24 cellular contexts compared by ENCODE assay signal in the genomic region with DNA sequence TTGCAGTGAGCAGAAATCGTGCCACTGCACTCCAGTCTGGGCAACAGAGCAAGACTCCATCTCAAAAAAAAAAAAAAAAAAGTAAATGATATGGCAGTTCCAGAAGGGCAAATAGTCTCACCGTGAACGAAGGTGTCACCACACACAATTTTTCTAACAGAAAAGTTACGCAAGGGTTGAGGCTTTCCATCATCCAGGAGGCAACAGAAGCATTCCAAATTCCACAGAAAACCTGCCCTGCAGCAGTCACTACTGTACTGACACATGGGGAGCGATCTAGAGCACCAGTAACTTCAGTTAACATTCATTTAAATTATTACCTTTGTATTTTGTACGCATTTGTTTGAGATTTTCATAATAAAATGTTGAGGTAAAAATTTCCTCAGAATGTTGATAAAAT. TPM values are rescaled to one million over a fixed set of nuclear protein-coding genes. Genes with fewer than 3 reads are reported as not detected.
DNase-seq lines count a peak whose midpoint lies in the region; ATAC-seq and TF ChIP-seq lines count a peak whose summit lies in the region.
"Had no signal": no experiment of that assay in that cellular context is flagged by ENCODE, and none has a peak within 500 bp of the region (broad histone marks: within the 10 kb centered on the region; RNA-seq: fewer than 3 reads in every experiment).

No MANE protein-coding gene starts in this region.

- no peak overlapping the region for H3K14ac ChIP-seq in trophoblast cell (ENCODE audit: low read length)

- no peak overlapping the region for H3K23ac ChIP-seq in trophoblast cell (ENCODE audit: low read length)

- H3K79me2 ChIP-seq in trophoblast cell (ENCODE audit: control insufficient read depth, insufficient read depth, low read length, poor library complexity): no peaks in the 10 kb centered on the region

- peak; percentile 11 for DNase-seq in NCI-H526 treated with DMSO at 0.1 percent for 48 hours (lab: John Stamatoyannopoulos, UW)
- no peak for DNase-seq in NCI-H526 (lab: John Stamatoyannopoulos, UW)
- no peak for DNase-seq in left lobe of liver (ENCODE audit: low spot score)
- peak; percentile 80 to 95 for DNase-seq in trophoblast cell
- DNase-seq in SW480 (ENCODE audit: low spot score): no peak
- no peak for DNase-seq in D341Med (ENCODE audit: low spot score)
- DNase-seq in GM13976 (ENCODE audit: low spot score): no peak
- DNase-seq: AML-193; Calu3; CD4-positive, alpha-beta T cell; CD8-positive, alpha-beta T cell; DMS 273 treated with DMSO at 0.1 percent for 48 hours; DMS153; DMS53; DMS79; DND-41; EL; GDM1 had no signal

- H2BK120ac ChIP-seq in trophoblast cell (ENCODE audit: insufficient read depth, low read length, poor library complexity): no peak overlapping the region

- no peak overlapping the region for H2BK5ac ChIP-seq in trophoblast cell (ENCODE audit: low read depth, low read length, poor library complexity)

- H3K9me3 ChIP-seq in trophoblast cell (ENCODE audit: insufficient read depth, low read depth, low read length): no peaks in the 10 kb centered on the region
- H3K9me3 ChIP-seq: A549 had no signal

- no peak overlapping the region for H4K8ac ChIP-seq in trophoblast cell (ENCODE audit: low read depth, low read length)

- ATAC-seq in left lobe of liver: peak; percentile 67
- ATAC-seq: A549; CD8-positive, alpha-beta T cell; GM12878 had no signal

- H3K18ac ChIP-seq in trophoblast cell (ENCODE audit: low read length): no peak overlapping the region

- H3K27ac ChIP-seq in trophoblast cell (ENCODE audit: low read depth, low read length): no peak overlapping the region
- H3K27ac ChIP-seq: 22Rv1; A549; BLaER1 treated with 17β-estradiol and CSF1 and Interleukin-3, amounts not matched to agents 10 nM and 100 nM; C4-2B had no signal

- H3K9ac ChIP-seq in trophoblast cell (ENCODE audit: low read length): no peak overlapping the region
- H3K9ac ChIP-seq: BLaER1 treated with 17β-estradiol and CSF1 and Interleukin-3, amounts not matched to agents 10 nM and 100 nM had no signal

- H4K91ac ChIP-seq in trophoblast cell (ENCODE audit: low read depth, low read length): no peak overlapping the region

- no peaks in the 10 kb centered on the region for H3K36me3 ChIP-seq in trophoblast cell (ENCODE audit: control insufficient read depth in 1 of 2, insufficient read depth in 2 of 2, low read length in 2 of 2)

- peaks cover 2% of the 10 kb centered on the region for H3K79me1 ChIP-seq in trophoblast cell (ENCODE audit: low read length)

- H2BK12ac ChIP-seq in trophoblast cell (ENCODE audit: low read length): no peak overlapping the region

- no CpG with 5 or more reads among the region's 6 CpGs for WGBS in trophoblast cell (ENCODE audit: extremely low coverage, insufficient coverage, insufficient read length)

- no peak overlapping the region for H3K4me2 ChIP-seq in trophoblast cell (ENCODE audit: low read length)
- H3K4me2 ChIP-seq: A549; BLaER1 treated with 17β-estradiol and CSF1 and Interleukin-3, amounts not matched to agents 10 nM and 100 nM had no signal

- no peak for TF ChIP-seq CTCF in GM13976 (IDR thresholded peaks at IDR 0.05; ENCODE audit: borderline replicate concordance, control extremely low read depth, extremely low read depth, insufficient read depth, missing control alignments)

- H3K4me3 ChIP-seq in trophoblast cell (ENCODE audit: low read depth, low read length): no peak overlapping the region
- H3K4me3 ChIP-seq: A549; BLaER1 treated with 17β-estradiol and CSF1 and Interleukin-3, amounts not matched to agents 10 nM and 100 nM; GM12878 had no signal

- H3K4ac ChIP-seq in trophoblast cell (ENCODE audit: low read depth, low read length): no peak overlapping the region

- no peak overlapping the region for H2AFZ ChIP-seq in trophoblast cell (ENCODE audit: insufficient read depth, low read length, poor library complexity)

- H4K12ac ChIP-seq in trophoblast cell (ENCODE audit: low read depth, low read length): no peak overlapping the region

- H3K4me1 ChIP-seq in trophoblast cell (ENCODE audit: control insufficient read depth in 1 of 2, insufficient read depth in 2 of 2, low read length in 2 of 2): peaks cover 4 to 14% of the 10 kb centered on the region in 2 experiments
- H3K4me1 ChIP-seq: A549 had no signal

- in situ Hi-C loops in GM13976 (cut with MboI; ENCODE audit: low sequenced_read_pairs, unreplicated experiment): no loop called here

- no peaks in the 10 kb centered on the region for H3K27me3 ChIP-seq in trophoblast cell (ENCODE audit: insufficient read depth, low read length)
- H3K27me3 ChIP-seq: BLaER1 treated with 17β-estradiol and CSF1 and Interleukin-3, amounts not matched to agents 10 nM and 100 nM had no signal

- no peak overlapping the region for H2AK5ac ChIP-seq in trophoblast cell (ENCODE audit: low read length)

RNA-seq across cellular contexts. Expression of gene TMCC3, which starts 24.8 kb away (rescaled TPM):
- total RNA-seq in left lobe of liver: 2.6 TPM
- polyA plus RNA-seq in trophoblast cell (2013): 12.1 and 15.6 TPM in 2 replicates
- polyA plus RNA-seq: BJ had no signal

Comparison
In these comparisons a context has a peak if more than half of its experiments do, and no peak if none do; other contexts are left out.
1. DNase-seq: peak in NCI-H526 treated with DMSO at 0.1 percent for 48 hours (single experiment) and trophoblast cell (2 of 2); none in NCI-H526 (0 of 2), left lobe of liver (single experiment), SW480 (single experiment), D341Med (single experiment) and GM13976 (single experiment).